1 cellular context compared by ENCODE assay signal in the genomic region with DNA sequence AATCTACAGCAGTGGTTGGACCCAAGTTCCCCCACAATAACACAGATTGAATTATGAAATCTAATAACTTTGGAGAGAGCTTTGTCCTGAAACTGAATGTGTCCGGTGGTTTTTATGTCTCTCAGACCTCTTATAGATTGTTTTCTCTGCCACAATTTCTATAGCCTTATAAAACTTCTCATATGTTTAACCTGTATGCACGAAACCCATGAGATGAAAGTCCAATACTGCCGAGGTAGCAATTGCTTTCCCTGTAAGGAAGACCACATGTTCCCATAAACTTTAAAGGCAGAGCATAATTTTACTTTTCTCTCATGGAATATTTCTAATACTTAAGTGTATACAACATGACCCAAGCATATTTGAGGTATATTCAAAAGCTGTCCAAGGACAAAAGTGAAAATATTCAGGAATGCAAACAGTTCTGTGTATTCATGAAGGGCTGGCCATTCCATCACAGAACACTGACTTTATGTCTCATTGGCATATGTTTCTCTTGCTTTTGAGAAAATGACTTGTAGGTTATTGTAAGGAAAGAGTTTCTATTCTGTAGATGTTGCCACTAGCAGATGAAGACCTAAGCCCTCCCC.
TF ChIP-seq lines count a peak whose summit lies in the region.

No MANE protein-coding gene starts in this region.

TF ChIP-seq in IMR-90, 13 proteins besides CTCF, POLR2A, EP300 and RAD21 (continued from another document):
- TF ChIP-seq, protein P1, sequence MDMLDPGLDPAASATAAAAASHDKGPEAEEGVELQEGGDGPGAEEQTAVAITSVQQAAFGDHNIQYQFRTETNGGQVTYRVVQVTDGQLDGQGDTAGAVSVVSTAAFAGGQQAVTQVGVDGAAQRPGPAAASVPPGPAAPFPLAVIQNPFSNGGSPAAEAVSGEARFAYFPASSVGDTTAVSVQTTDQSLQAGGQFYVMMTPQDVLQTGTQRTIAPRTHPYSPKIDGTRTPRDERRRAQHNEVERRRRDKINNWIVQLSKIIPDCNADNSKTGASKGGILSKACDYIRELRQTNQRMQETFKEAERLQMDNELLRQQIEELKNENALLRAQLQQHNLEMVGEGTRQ (IDR thresholded peaks at IDR 0.05; ENCODE audit: low read depth, low read length), result no peak
- TF ChIP-seq RCOR1 (IDR thresholded peaks at IDR 0.05; ENCODE audit: insufficient replicate concordance, low read length) (no peak), MAFK (IDR thresholded peaks at IDR 0.05; ENCODE audit: low read depth, low read length) (no peak), CEBPB (IDR thresholded peaks at IDR 0.05; ENCODE audit: low read depth, low read length) (no peak)
